In genomic region chr6:34295721-34296120, GRCh38 we compare ENCODE assay signal across 1 cellular context.
TF ChIP-seq lines count a peak whose summit lies in the region.

No MANE protein-coding gene starts in this region.

TF ChIP-seq in endothelial cell of umbilical vein, 7 proteins besides CTCF, POLR2A, EP300 and RAD21:
- TF ChIP-seq GATA2 (IDR thresholded peaks at IDR 0.05; ENCODE audit: insufficient read depth, insufficient read length, low read depth, low read length) (no peak), MYC (IDR thresholded peaks at IDR 0.05; ENCODE audit: low read depth, low read length) (no peak), POLR2AphosphoS5 (IDR thresholded peaks at IDR 0.05; ENCODE audit: insufficient read depth, low read depth, low read length) (no peak), FOS (IDR thresholded peaks at IDR 0.05; ENCODE audit: borderline replicate concordance, insufficient read depth, low read length) (no peak), EZH2 (IDR thresholded peaks at IDR 0.05; ENCODE audit: borderline replicate concordance, low read depth, low read length, severe bottlenecking) (no peak), JUN (IDR thresholded peaks at IDR 0.05; ENCODE audit: borderline replicate concordance, insufficient read depth, insufficient read length, low read depth) (no peak), MAX (IDR thresholded peaks at IDR 0.05; ENCODE audit: insufficient read depth, insufficient read length) (no peak)
